In the genomic region with DNA sequence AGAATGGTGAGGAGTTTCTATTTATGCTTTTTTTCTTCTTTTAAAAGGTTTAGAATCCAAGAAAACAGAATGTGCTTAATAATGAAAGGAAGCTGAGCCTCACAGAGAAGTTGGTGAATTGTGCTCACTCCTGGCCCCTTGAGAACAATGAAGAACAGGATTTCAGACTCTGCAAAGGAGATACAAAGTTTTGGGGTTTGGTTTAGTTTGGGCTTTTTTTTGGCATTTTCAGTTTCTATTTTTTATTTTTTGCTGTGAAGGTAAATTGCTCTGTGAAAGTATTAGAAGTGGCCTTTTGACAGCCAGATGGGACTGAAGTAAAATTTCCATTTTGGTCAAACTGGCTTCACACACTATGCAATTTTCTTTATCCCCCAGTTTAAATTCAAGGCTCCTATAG, we compare ENCODE assay signal across 3 cellular contexts.
"Had no signal": no experiment of that assay in that cellular context is flagged by ENCODE, and none has a peak within 500 bp of the region (broad histone marks: within the 10 kb centered on the region; RNA-seq: fewer than 3 reads in every experiment).

No MANE protein-coding gene starts in this region.

- ATAC-seq: GM12878 had no signal

- H3K4me3 ChIP-seq: GM12878 had no signal

- DNase-seq: GDM1, GF-D8 had no signal
